In genomic region chr1:21981253-21981652, GRCh38 we compare ENCODE assay signal across 16 cellular contexts. TPM values are rescaled to one million over a fixed set of nuclear protein-coding genes. Genes with fewer than 3 reads are reported as not detected.
"Had no signal": no experiment of that assay in that cellular context is flagged by ENCODE, and none has a peak within 500 bp of the region (broad histone marks: within the 10 kb centered on the region; RNA-seq: fewer than 3 reads in every experiment).

No MANE protein-coding gene starts in this region.

RNA-seq across cellular contexts. Expression of gene CELA3B, which starts 4.4 kb away (rescaled TPM):
- total RNA-seq: naive thymus-derived CD4-positive, alpha-beta T cell; natural killer cell; occipital lobe; osteoblast; progenitor cell of endocrine pancreas; renal cortical epithelial cell; right lobe of liver; smooth muscle cell; subcutaneous adipose tissue; temporal lobe; thyroid gland; ureter; vagina had no signal
- polyA plus RNA-seq: naive thymus-derived CD4-positive, alpha-beta T cell; neural cell; ovary; smooth muscle cell had no signal

RNA-seq across cellular contexts. Expression of gene CELA3A, which starts 20.2 kb away (rescaled TPM):
- total RNA-seq: naive thymus-derived CD4-positive, alpha-beta T cell; natural killer cell; occipital lobe; osteoblast; renal cortical epithelial cell; smooth muscle cell; subcutaneous adipose tissue; temporal lobe; thyroid gland; ureter; vagina had no signal
- polyA plus RNA-seq: naive thymus-derived CD4-positive, alpha-beta T cell; neural cell; right cardiac atrium; smooth muscle cell had no signal
